ENCODE assay signal across 3 cellular contexts in genomic region chr6:6022841-6023240, GRCh38. TPM values are rescaled to one million over a fixed set of nuclear protein-coding genes. Genes with fewer than 3 reads are reported as not detected.
"Had no signal": no experiment of that assay in that cellular context is flagged by ENCODE, and none has a peak within 500 bp of the region (broad histone marks: within the 10 kb centered on the region; RNA-seq: fewer than 3 reads in every experiment).

No MANE protein-coding gene starts in this region.

RNA-seq across cellular contexts. Expression of gene NRN1, which starts 16.1 kb away (rescaled TPM):
- total RNA-seq: mesothelial cell of epicardium had no signal
- polyA plus RNA-seq: immature natural killer cell, mammary epithelial cell had no signal
